ENCODE assay signal across 30 cellular contexts in genomic region chr6:101013612-101014195, GRCh38.
"Had no signal": no experiment of that assay in that cellular context is flagged by ENCODE, and none has a peak within 500 bp of the region (broad histone marks: within the 10 kb centered on the region; RNA-seq: fewer than 3 reads in every experiment).

No MANE protein-coding gene starts in this region.

- H2AFZ ChIP-seq: neural progenitor cell, parathyroid adenoma had no signal

- H3K27me3 ChIP-seq: brain microvascular endothelial cell, esophagus squamous epithelium, gastrocnemius medialis, neural progenitor cell, suprapubic skin, tibial artery had no signal

- H3K9ac ChIP-seq: neural progenitor cell, parathyroid adenoma had no signal

- H3K27ac ChIP-seq: brain microvascular endothelial cell, esophagus squamous epithelium, gastrocnemius medialis, neural progenitor cell, parathyroid adenoma, suprapubic skin, tibial artery, VCaP had no signal

- FAIRE-seq: astrocyte, TTC549 had no signal

- H3K9me3 ChIP-seq: esophagus squamous epithelium, gastrocnemius medialis, suprapubic skin, tibial artery had no signal

- ATAC-seq: activated CD4-positive, CD25-positive, alpha-beta regulatory T cell treated with anti-CD3 and anti-CD28 coated beads, Interleukin-2, amount 50 U/mL, for 24 hours; gastrocnemius medialis; left ventricle myocardium superior; natural killer cell; right cardiac atrium had no signal

- H3K4me1 ChIP-seq: esophagus squamous epithelium, gastrocnemius medialis, neural progenitor cell, parathyroid adenoma, suprapubic skin, tibial artery had no signal

- DNase-seq: activated CD4-positive, alpha-beta T cell treated with anti-CD3 and anti-CD28 coated beads for 48 hours; activated CD4-positive, alpha-beta T cell treated with anti-CD3 and anti-CD28 coated beads, Interleukin-2, amount 50 U/mL, for 48 hours; activated CD8-positive, alpha-beta memory T cell treated with anti-CD3 and anti-CD28 coated beads for 24 hours; activated gamma-delta T cell; activated naive CD4-positive, alpha-beta T cell treated with anti-CD3 and anti-CD28 coated beads, Interleukin-2, amount 10 ng/mL, durations not matched to agents 7 days and 5 days; activated naive CD8-positive, alpha-beta T cell treated with anti-CD3 and anti-CD28 coated beads, Interleukin-2, amount 10 ng/mL, durations not matched to agents 7 days and 5 days; brain microvascular endothelial cell; central memory CD4-positive, alpha-beta T cell; endodermal cell; esophagus squamous epithelium; gastrocnemius medialis; glutamatergic neuron; islet precursor cell; left ventricle myocardium superior; midbrain; natural killer cell; occipital lobe; right cardiac atrium; stimulated activated CD4-positive, alpha-beta T cell treated with anti-CD3 and anti-CD28 coated beads, Interleukin-15, amount 100 ng/mL, for 24 hours; stimulated activated CD4-positive, alpha-beta T cell treated with anti-CD3 and anti-CD28 coated beads, Interleukin-2, amount 100 ng/mL, for 24 hours; stimulated activated naive CD4-positive, alpha-beta T cell; T-helper 9 cell; tibial artery had no signal

- H3K36me3 ChIP-seq: brain microvascular endothelial cell, esophagus squamous epithelium, gastrocnemius medialis, neural progenitor cell, suprapubic skin, tibial artery had no signal

- H3K79me2 ChIP-seq: parathyroid adenoma had no signal

- H3K4me2 ChIP-seq: neural progenitor cell had no signal

- H3K4me3 ChIP-seq: esophagus squamous epithelium, gastrocnemius medialis, neural progenitor cell, suprapubic skin, tibial artery had no signal
